Comparison of ENCODE assay signal across 10 cellular contexts in the genomic region with DNA sequence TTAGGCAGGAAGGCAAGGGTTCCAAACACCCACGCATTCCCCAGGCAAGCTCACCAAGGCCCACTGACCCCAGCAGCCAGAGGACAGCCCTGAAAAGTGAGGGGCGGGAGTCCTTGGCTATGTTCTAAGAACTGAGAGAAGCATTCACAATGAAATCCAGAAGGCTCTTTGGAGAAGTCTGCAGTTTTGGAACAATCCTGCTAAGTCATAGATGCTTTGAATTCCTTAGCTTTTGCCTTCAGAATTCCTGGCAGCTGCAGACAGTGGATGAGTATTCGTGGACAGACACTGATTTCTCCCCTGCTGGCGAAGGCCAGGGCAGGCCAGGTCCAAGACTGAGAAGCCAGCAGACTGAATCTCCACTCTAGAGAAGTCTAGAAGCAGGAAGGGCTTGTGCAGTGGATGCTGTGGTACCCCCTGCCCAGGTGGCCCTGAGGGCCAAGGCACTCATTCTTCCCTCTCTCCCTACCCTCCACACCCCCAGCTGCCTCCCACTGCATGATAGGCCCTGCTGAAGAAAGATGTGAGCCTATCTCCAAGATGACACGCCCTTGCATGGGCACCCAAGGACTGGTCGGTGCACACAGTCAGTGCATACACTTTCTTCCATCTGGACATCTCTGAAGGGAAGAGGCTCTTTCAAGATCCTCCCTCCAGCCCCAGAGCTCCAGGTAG.
DNase-seq lines count a peak whose midpoint lies in the region; ATAC-seq, FAIRE-seq and TF ChIP-seq lines count a peak whose summit lies in the region.
"Had no signal": no experiment of that assay in that cellular context is flagged by ENCODE, and none has a peak within 500 bp of the region (broad histone marks: within the 10 kb centered on the region; RNA-seq: fewer than 3 reads in every experiment).

No MANE protein-coding gene starts in this region.

- POLR2A ChIA-PET in MCF 10A (lab: Yijun Ruan, JAX) = no interaction called here

- H3K27me3 Mint-ChIP-seq in MCF 10A (ENCODE audit: insufficient read depth, unreplicated experiment) = no peaks in the 10 kb centered on the region

- ATAC-seq in right cardiac atrium (peak; percentile 9 to 53), GM19467 (IDR thresholded peaks at IDR 0.05; ENCODE audit: unreplicated experiment) (no peak), HG03159 (IDR thresholded peaks at IDR 0.05; ENCODE audit: unreplicated experiment) (no peak), GM21576 (IDR thresholded peaks at IDR 0.05; ENCODE audit: unreplicated experiment) (no peak)
- ATAC-seq: activated CD8-positive, alpha-beta T cell treated with anti-CD3 and anti-CD28 coated beads, Interleukin-2, amount 10 ng/mL, durations not matched to agents 7 days and 5 days had no signal

- DNase-seq in H54 (ENCODE audit: insufficient read length, low spot score) = peak; percentile 73
- DNase-seq in MCF 10A (ENCODE audit: unreplicated experiment) = peak; percentile 48
- DNase-seq in right cardiac atrium = no peak
- DNase-seq in skeletal muscle cell (ENCODE audit: low read depth) = peak; percentile 77
- DNase-seq in anterior cingulate cortex (lab: John Stamatoyannopoulos, UW) = no peak
- DNase-seq: activated CD8-positive, alpha-beta T cell treated with anti-CD3 and anti-CD28 coated beads, Interleukin-2, amount 10 ng/mL, durations not matched to agents 7 days and 5 days; NCI-H82 had no signal

- H3K4me1 ChIP-seq in right cardiac atrium (ENCODE audit: control insufficient read depth, insufficient read depth, low read length) = peaks cover 12% of the 10 kb centered on the region

- BruUV-seq in MCF 10A (replicated peaks; lab: Mats Ljungman, UMichigan) = no TSS peak

- no peaks in the 10 kb centered on the region for H3K27me3 ChIP-seq in right cardiac atrium (ENCODE audit: control insufficient read depth, insufficient read depth)

- CTCF ChIA-PET in MCF 10A (lab: Yijun Ruan, JAX) = interaction anchor here (0.5 to 1.4 kb wide), 7 partner anchors 9 to 676 kb away, joined by 3 to 7 read pairs (median 3); no protein-coding TSS in a partner anchor

- no peaks in the 10 kb centered on the region for H3K9me3 Mint-ChIP-seq in MCF 10A (ENCODE audit: unreplicated experiment)

- H3K27ac ChIP-seq in right cardiac atrium (ENCODE audit: low read length) = no peak overlapping the region

- H3K4me3 ChIP-seq in right cardiac atrium (ENCODE audit: low read length) (no peak overlapping the region), skeletal muscle cell (ENCODE audit: low read depth, low read length) (no peak overlapping the region)

- no peak for TF ChIP-seq POLR2A in H54 (IDR thresholded peaks at IDR 0.05; ENCODE audit: low read depth, low read length)

- intact Hi-C loops in MCF 10A (cut with micrococcal nuclease) (loop anchor here (5.0 kb wide), 1 partner anchor 131 kb away; a partner anchor contains a TSS), right cardiac atrium (cut with DNase I) (no loop called here)

- H3K27ac Mint-ChIP-seq in MCF 10A (ENCODE audit: low read depth, unreplicated experiment) = no peak overlapping the region
- H3K27ac Mint-ChIP-seq: activated CD8-positive, alpha-beta T cell treated with anti-CD3 and anti-CD28 coated beads, Interleukin-2, amount 10 ng/mL, durations not matched to agents 7 days and 5 days had no signal

- 50% methylated on average over 6 of the region's 6 CpGs for WGBS in right cardiac atrium

- no peak for TF ChIP-seq CTCF in MCF 10A (IDR thresholded peaks at IDR 0.05; ENCODE audit: unreplicated experiment)

- no peak for FAIRE-seq in H54 (lab: Jason Lieb, UNC)

- peaks cover 58% of the 10 kb centered on the region for H3K4me1 Mint-ChIP-seq in MCF 10A (ENCODE audit: insufficient read depth, unreplicated experiment)

- H3K36me3 Mint-ChIP-seq in MCF 10A (ENCODE audit: insufficient read depth, unreplicated experiment) = no peaks in the 10 kb centered on the region

- no peak overlapping the region for H3K4me3 Mint-ChIP-seq in MCF 10A (ENCODE audit: unreplicated experiment)
- H3K4me3 Mint-ChIP-seq: activated CD8-positive, alpha-beta T cell treated with anti-CD3 and anti-CD28 coated beads, Interleukin-2, amount 10 ng/mL, durations not matched to agents 7 days and 5 days had no signal

- H3K9me3 ChIP-seq in right cardiac atrium (ENCODE audit: control insufficient read depth, low read length) = no peaks in the 10 kb centered on the region

Comparison
In these comparisons a context has a peak if more than half of its experiments do, and no peak if none do; other contexts are left out.
1. DNase-seq: peak in H54 (single experiment), MCF 10A (single experiment) and skeletal muscle cell (single experiment); none in right cardiac atrium (0 of 3) and anterior cingulate cortex (0 of 58).
2. ATAC-seq: peak in right cardiac atrium (2 of 2); none in GM19467 (single experiment), HG03159 (single experiment) and GM21576 (single experiment).